ENCODE assay signal across 17 cellular contexts in the genomic region with DNA sequence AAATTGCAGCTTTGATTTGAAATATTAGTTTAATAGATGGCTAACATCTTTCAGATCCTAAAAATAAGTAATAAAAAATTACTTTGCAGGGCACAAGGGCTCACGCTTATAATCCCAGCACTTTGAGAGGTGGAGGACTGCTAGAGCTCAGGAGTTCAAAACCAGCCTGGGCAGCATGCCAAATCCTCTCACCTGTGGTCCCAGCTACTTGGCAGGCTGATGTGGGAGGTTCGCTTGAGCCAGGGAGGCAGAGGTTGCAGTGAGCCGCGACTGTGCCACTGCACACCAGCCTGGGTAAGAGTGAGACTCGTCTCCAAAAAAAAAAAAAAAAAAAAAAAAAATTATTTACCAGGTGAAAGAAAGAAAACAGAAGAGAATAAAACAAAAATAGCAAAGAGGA.
DNase-seq lines count a peak whose midpoint lies in the region; ATAC-seq lines count a peak whose summit lies in the region.
"Had no signal": no experiment of that assay in that cellular context is flagged by ENCODE, and none has a peak within 500 bp of the region (broad histone marks: within the 10 kb centered on the region; RNA-seq: fewer than 3 reads in every experiment).

No MANE protein-coding gene starts in this region.

- no peak for ATAC-seq in HG02981 (IDR thresholded peaks at IDR 0.05; ENCODE audit: unreplicated experiment)
- ATAC-seq: activated CD4-positive, CD25-positive, alpha-beta regulatory T cell treated with anti-CD3 and anti-CD28 coated beads, Interleukin-2, amount 50 U/mL, for 24 hours; activated CD8-positive, alpha-beta T cell treated with anti-CD3 and anti-CD28 coated beads, Interleukin-2, amount 10 ng/mL, durations not matched to agents 7 days and 5 days; sciatic nerve had no signal

- peak; percentile 32 for DNase-seq in NCI-H2196 (lab: John Stamatoyannopoulos, UW; ENCODE audit: unreplicated experiment)
- no peak for DNase-seq in NCI-H2196 treated with DMSO at 0.1 percent for 48 hours (lab: John Stamatoyannopoulos, UW; ENCODE audit: unreplicated experiment)
- peak; percentile 40 for DNase-seq in NCI-H1092 treated with DMSO at 0.1 percent for 48 hours (lab: John Stamatoyannopoulos, UW)
- peak; percentile 71 for DNase-seq in NCI-H2171 (lab: John Stamatoyannopoulos, UW)
- DNase-seq in left kidney (ENCODE audit: low read depth, low spot score), result peak; percentile 10
- DNase-seq in globus pallidus (ENCODE audit: low spot score), result no peak
- DNase-seq in superior temporal gyrus (ENCODE audit: extremely low spot score), result no peak
- DNase-seq: activated CD8-positive, alpha-beta T cell treated with anti-CD3 and anti-CD28 coated beads, Interleukin-2, amount 10 ng/mL, durations not matched to agents 7 days and 5 days; activated T-cell treated with anti-CD3 and anti-CD28 coated beads, Interleukin-2, amount 50 U/mL, for 1 hour; dermis blood vessel endothelial cell; immature natural killer cell; NCI-H1436; SK-N-SH; uterus had no signal

Comparison
In these comparisons a context has a peak if more than half of its experiments do, and no peak if none do; other contexts are left out.
1. DNase-seq: peak in NCI-H2196 (single experiment), NCI-H1092 treated with DMSO at 0.1 percent for 48 hours (single experiment), NCI-H2171 (single experiment) and left kidney (single experiment); none in NCI-H2196 treated with DMSO at 0.1 percent for 48 hours (single experiment), globus pallidus (single experiment) and superior temporal gyrus (single experiment).